ENCODE assay signal across 1 cellular context in genomic region chr7:38932509-38933168, GRCh38.
A peak's percentile ranks its signal among the peaks of the same experiment; 100 is the strongest.
TF ChIP-seq lines count a peak whose summit lies in the region.

No MANE protein-coding gene starts in this region.

TF ChIP-seq in K562, 482 proteins besides CTCF, POLR2A, EP300 and RAD21 (continued from another document):
- no peak for TF ChIP-seq CUX1 (CRISPR knock-in tag; IDR thresholded peaks at IDR 0.05)
- TF ChIP-seq ATF4 (CRISPR knock-in tag; IDR thresholded peaks at IDR 0.05) = no peak
- no peak for TF ChIP-seq FOXA1 (IDR thresholded peaks at IDR 0.05; ENCODE audit: borderline replicate concordance)
- TF ChIP-seq MCM3 (IDR thresholded peaks at IDR 0.05) = no peak
- no peak for TF ChIP-seq PHF21A (IDR thresholded peaks at IDR 0.05; ENCODE audit: borderline replicate concordance, low read depth)
- TF ChIP-seq CBFA2T2 (conservative IDR thresholded peaks at IDR 0.05) = no peak
- TF ChIP-seq TAL1 (IDR thresholded peaks at IDR 0.05) = no peak
- TF ChIP-seq DACH1 (IDR thresholded peaks at IDR 0.05; ENCODE audit: partially characterized antibody) = no peak
- TF ChIP-seq ZFP1 (CRISPR knock-in tag; IDR thresholded peaks at IDR 0.05) = no peak
- TF ChIP-seq DLX4 (CRISPR knock-in tag; IDR thresholded peaks at IDR 0.05) = no peak
- TF ChIP-seq MYNN (IDR thresholded peaks at IDR 0.05) = no peak
- no peak for TF ChIP-seq MYNN (CRISPR knock-in tag; IDR thresholded peaks at IDR 0.05)
- no peak for TF ChIP-seq ZBTB1 (CRISPR knock-in tag; IDR thresholded peaks at IDR 0.05; ENCODE audit: borderline replicate concordance, low read depth)
- TF ChIP-seq ZBTB5 (IDR thresholded peaks at IDR 0.05) = no peak
- no peak for TF ChIP-seq GTF2B (IDR thresholded peaks at IDR 0.05; ENCODE audit: extremely low read depth, insufficient read length)
- no peak for TF ChIP-seq CBX8 (IDR thresholded peaks at IDR 0.05; ENCODE audit: borderline replicate concordance, extremely low read depth, low read depth, low read length, poor library complexity, severe bottlenecking)
- peak; percentile 72 for TF ChIP-seq DEAF1 (CRISPR knock-in tag; IDR thresholded peaks at IDR 0.05)
- no peak for TF ChIP-seq GATA2 (CRISPR knock-in tag; IDR thresholded peaks at IDR 0.05)
- no peak for TF ChIP-seq COPS2 (conservative IDR thresholded peaks at IDR 0.05)
- TF ChIP-seq ZKSCAN8 (CRISPR knock-in tag; IDR thresholded peaks at IDR 0.05) = no peak
- TF ChIP-seq SAP30 (IDR thresholded peaks at IDR 0.05; ENCODE audit: borderline replicate concordance, insufficient read depth, low read depth, low read length, poor library complexity, severe bottlenecking) = no peak
